28 cellular contexts compared by ENCODE assay signal in genomic region chr3:189446959-189447560, GRCh38.
"Had no signal": no experiment of that assay in that cellular context is flagged by ENCODE, and none has a peak within 500 bp of the region (broad histone marks: within the 10 kb centered on the region; RNA-seq: fewer than 3 reads in every experiment).

No MANE protein-coding gene starts in this region.

- H3K4me1 ChIP-seq: ascending aorta, foreskin keratinocyte, left ventricle myocardium inferior, prostate gland, uterus had no signal

- H3K27me3 ChIP-seq: ascending aorta, cardiac muscle cell, foreskin keratinocyte, ovary, uterus had no signal

- H3K36me3 ChIP-seq: ascending aorta, cardiac muscle cell, left ventricle myocardium inferior, ovary, prostate gland, uterus had no signal

- H3K27me3 Mint-ChIP-seq: activated naive CD8-positive, alpha-beta T cell; effector memory CD8-positive, alpha-beta T cell; stimulated activated memory B cell treated with anti-CD40 and anti-IgM and Interleukin-4, amounts not matched to agents 10 μg/mL and 1 μg/mL and 100 μg/mL, for 72 hours; stimulated activated naive CD8-positive, alpha-beta T cell treated with anti-CD3 and anti-CD28 coated beads, Interleukin-15, amount 100 ng/mL, for 72 hours; type B pancreatic cell had no signal

- FAIRE-seq: islet of Langerhans had no signal

- H3K36me3 Mint-ChIP-seq: activated naive CD8-positive, alpha-beta T cell; natural killer cell treated with Interleukin-12 subunit alpha and Interleukin-12 subunit beta and Interleukin-15 and Interleukin-18, amount 100 ng/mL, for 72 hours; stimulated activated memory B cell treated with anti-CD40 and anti-IgM and Interleukin-4, amounts not matched to agents 10 μg/mL and 1 μg/mL and 100 μg/mL, for 72 hours; type B pancreatic cell had no signal

- DNase-seq: activated CD4-positive, alpha-beta T cell treated with anti-CD3 and anti-CD28 coated beads for 4 hours; activated CD4-positive, alpha-beta T cell treated with anti-CD3 and anti-CD28 coated beads, Interleukin-2, amount 50 U/mL, for 4 hours; activated effector memory CD4-positive, alpha-beta T cell treated with Interleukin-2 at 50 U/mL for 16 hours; activated naive CD4-positive, alpha-beta T cell treated with Interleukin-2 at 50 U/mL for 16 hours; activated T-cell treated with anti-CD3 and anti-CD28 coated beads for 4 hours; cerebellar nuclear complex; dorsolateral prefrontal cortex; effector memory CD8-positive, alpha-beta T cell; foreskin keratinocyte; left ventricle myocardium inferior; mucosa of descending colon; ovary; retina; stimulated activated CD4-positive, alpha-beta T cell treated with anti-CD3 and anti-CD28 coated beads, Interleukin-4, amount 100 ng/mL, for 4 hours; stimulated activated CD8-positive, alpha-beta memory T cell treated with anti-CD3 and anti-CD28 coated beads, Interleukin-4, amount 100 ng/mL, for 48 hours; stimulated activated naive CD8-positive, alpha-beta T cell treated with anti-CD3 and anti-CD28 coated beads, Interleukin-15, amount 100 ng/mL, for 72 hours; substantia nigra; uterus had no signal

- H3K4me1 Mint-ChIP-seq: stimulated activated memory B cell treated with anti-CD40 and anti-IgM and Interleukin-4, amounts not matched to agents 10 μg/mL and 1 μg/mL and 100 μg/mL, for 72 hours; stimulated activated naive CD8-positive, alpha-beta T cell treated with anti-CD3 and anti-CD28 coated beads, Interleukin-15, amount 100 ng/mL, for 72 hours had no signal

- H3K27ac Mint-ChIP-seq: activated naive CD8-positive, alpha-beta T cell; effector memory CD8-positive, alpha-beta T cell; natural killer cell treated with Interleukin-12 subunit alpha and Interleukin-12 subunit beta and Interleukin-15 and Interleukin-18, amount 100 ng/mL, for 72 hours; stimulated activated memory B cell treated with anti-CD40 and anti-IgM and Interleukin-4, amounts not matched to agents 10 μg/mL and 1 μg/mL and 100 μg/mL, for 72 hours; stimulated activated naive CD8-positive, alpha-beta T cell treated with anti-CD3 and anti-CD28 coated beads, Interleukin-15, amount 100 ng/mL, for 72 hours; type B pancreatic cell had no signal

- H3K9me3 ChIP-seq: ascending aorta, mucosa of descending colon, ovary, prostate gland, uterus had no signal

- H3K9me3 Mint-ChIP-seq: effector memory CD8-positive, alpha-beta T cell; natural killer cell treated with Interleukin-12 subunit alpha and Interleukin-12 subunit beta and Interleukin-15 and Interleukin-18, amount 100 ng/mL, for 72 hours; type B pancreatic cell had no signal

- H3K4me3 ChIP-seq: ascending aorta, cardiac muscle cell, coronary artery, dorsolateral prefrontal cortex, left ventricle myocardium inferior, mucosa of descending colon, ovary, prostate gland, skin epidermis, uterus had no signal

- H3K4me3 Mint-ChIP-seq: activated naive CD8-positive, alpha-beta T cell; effector memory CD8-positive, alpha-beta T cell; natural killer cell treated with Interleukin-12 subunit alpha and Interleukin-12 subunit beta and Interleukin-15 and Interleukin-18, amount 100 ng/mL, for 72 hours; stimulated activated memory B cell treated with anti-CD40 and anti-IgM and Interleukin-4, amounts not matched to agents 10 μg/mL and 1 μg/mL and 100 μg/mL, for 72 hours; stimulated activated naive CD8-positive, alpha-beta T cell treated with anti-CD3 and anti-CD28 coated beads, Interleukin-15, amount 100 ng/mL, for 72 hours; type B pancreatic cell had no signal

- H3K27ac ChIP-seq: ascending aorta, cardiac muscle cell, coronary artery, dorsolateral prefrontal cortex, foreskin keratinocyte, left ventricle myocardium inferior, ovary, prostate gland, skin epidermis, uterus had no signal
